ENCODE assay signal across 14 cellular contexts in genomic region chr6:156695747-156696146, GRCh38.
"Had no signal": no experiment of that assay in that cellular context is flagged by ENCODE, and none has a peak within 500 bp of the region (broad histone marks: within the 10 kb centered on the region; RNA-seq: fewer than 3 reads in every experiment).

No MANE protein-coding gene starts in this region.

- FAIRE-seq: endothelial cell of umbilical vein, keratinocyte, pancreas had no signal

- H3K4me3 ChIP-seq: neural progenitor cell, pancreas had no signal

- H3K27ac ChIP-seq: brain microvascular endothelial cell, neural progenitor cell, pancreas had no signal

- DNase-seq: anterior cingulate cortex; brain microvascular endothelial cell; cortex of kidney; effector CD8-positive, alpha-beta T cell; foreskin fibroblast; hippocampal formation; pancreas; stimulated activated CD4-positive, alpha-beta T cell treated with anti-CD3 and anti-CD28 coated beads, Interleukin-4, amount 100 ng/mL, for 24 hours; stimulated activated CD8-positive, alpha-beta memory T cell treated with anti-CD3 and anti-CD28 coated beads, Interleukin-4, amount 100 ng/mL, for 48 hours; T-helper 17 cell had no signal

- ATAC-seq: left lobe of liver, T-helper 17 cell had no signal
